In the genomic region with DNA sequence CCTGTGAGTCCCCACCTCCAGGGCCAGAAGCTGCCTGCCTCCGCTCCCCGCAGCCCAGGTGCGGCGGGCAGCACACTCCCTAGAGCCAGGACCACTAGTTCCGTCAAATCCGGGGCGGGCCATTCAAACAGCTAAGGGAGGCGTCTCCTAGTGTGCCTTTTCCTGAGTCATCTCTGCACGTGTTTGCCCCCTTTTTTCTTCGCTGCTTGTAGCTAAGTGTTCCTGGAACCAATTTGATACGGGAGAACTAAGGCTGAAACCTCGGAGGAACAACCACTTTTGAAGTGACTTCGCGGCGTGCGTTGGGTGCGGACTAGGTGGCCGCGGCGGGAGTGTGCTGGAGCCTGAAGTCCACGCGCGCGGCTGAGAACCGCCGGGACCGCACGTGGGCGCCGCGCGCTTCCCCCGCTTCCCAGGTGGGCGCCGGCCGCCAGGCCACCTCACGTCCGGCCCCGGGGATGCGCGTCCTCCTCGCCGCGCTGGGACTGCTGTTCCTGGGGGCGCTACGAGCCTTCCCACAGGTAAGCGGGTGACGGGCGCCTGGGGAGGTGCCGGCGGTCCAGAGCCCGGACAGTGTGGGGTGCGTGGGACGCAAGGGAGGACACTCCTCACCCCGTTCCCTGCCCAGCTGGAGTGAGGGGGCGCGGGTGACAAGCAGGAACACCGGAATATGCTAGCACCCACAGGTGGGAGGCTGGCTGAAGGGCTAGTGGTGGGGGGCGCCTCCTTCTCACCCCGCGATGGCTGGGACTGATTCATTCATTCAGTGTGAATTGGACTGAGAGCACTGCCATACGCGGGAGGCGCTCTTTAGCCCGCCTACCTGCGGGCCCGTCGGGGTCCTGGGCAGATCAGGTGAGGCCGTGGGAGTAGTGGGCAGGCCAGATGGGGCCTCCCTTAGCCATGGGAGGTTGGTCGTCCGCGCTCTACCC, we compare ENCODE assay signal across 8 cellular contexts. TPM values are rescaled to one million over a fixed set of nuclear protein-coding genes. Genes with fewer than 3 reads are reported as not detected.
DNase-seq lines count a peak whose midpoint lies in the region; ATAC-seq, FAIRE-seq and TF ChIP-seq lines count a peak whose summit lies in the region.

TNFRSF8 (plus strand) TSS at position 163 of the 932 bp plus-strand sequence; CDS start at position 459, 296 bp downstream.

- TF ChIP-seq CTCF in NB4 (IDR thresholded peaks at IDR 0.05; ENCODE audit: low read depth, low read length) (no peak), bronchial epithelial cell (IDR thresholded peaks at IDR 0.05; ENCODE audit: insufficient read depth, low read length, severe bottlenecking) (no peak), osteocyte (IDR thresholded peaks at IDR 0.05) (no peak), adrenal gland (IDR thresholded peaks at IDR 0.05) (no peak)

- H3K4me3 Mint-ChIP-seq in osteocyte (ENCODE audit: unreplicated experiment) = peak within 1 kb of the TSS; percentile 22

- H3K36me3 ChIP-seq in bronchial epithelial cell (ENCODE audit: control insufficient read depth, insufficient read depth, low read length) (no peaks in the 10 kb centered on the region), adrenal gland (replicated peaks in 1 of 2) (no peaks in the 10 kb centered on the region)

- FAIRE-seq in bronchial epithelial cell (lab: Jason Lieb, UNC) = no peak

- no peaks in the 10 kb centered on the region for H3K36me3 Mint-ChIP-seq in osteocyte (ENCODE audit: unreplicated experiment)

- H3K27me3 ChIP-seq in bronchial epithelial cell (ENCODE audit: control insufficient read depth, insufficient read depth, low read length) (peaks cover 23% of the 10 kb centered on the region), adrenal gland (peaks cover 28% of the 10 kb centered on the region)

- DNase-seq in NB4 (ENCODE audit: low read depth) (peak; percentile 52), bronchial epithelial cell (ENCODE audit: low read depth) (peak; percentile 13), osteocyte (ENCODE audit: extremely low spot score, unreplicated experiment) (no peak), adrenal gland (no peak)
- DNase-seq in effector CD4-positive, alpha-beta T cell = no peak

- 3 to 12% (median 3%) methylated on average over 14 to 72 of the region's 72 CpGs for WGBS in adrenal gland, 4 donors

- no peaks in the 10 kb centered on the region for H3K9me3 ChIP-seq in adrenal gland (replicated peaks in 1 of 3)

- peaks cover 51% of the 10 kb centered on the region for H3K27me3 Mint-ChIP-seq in osteocyte (ENCODE audit: unreplicated experiment)

- H3K9me3 Mint-ChIP-seq in osteocyte (ENCODE audit: unreplicated experiment) = no peaks in the 10 kb centered on the region

- H3K4me3 ChIP-seq in GM08714 (ENCODE audit: low read length) (peak within 1 kb of the TSS; percentile 63), NB4 (ENCODE audit: low read depth, low read length) (no peak within 1 kb of the TSS), bronchial epithelial cell (ENCODE audit: low read depth, low read length) (no peak within 1 kb of the TSS), adrenal gland (no peak within 1 kb of the TSS)

- TF ChIP-seq POLR2A in NB4 (IDR thresholded peaks at IDR 0.05; ENCODE audit: extremely low read depth, insufficient read length) = no peak
- TF ChIP-seq POLR2A in adrenal gland (IDR thresholded peaks at IDR 0.05) = no peak

- no peak within 1 kb of the TSS for H3K27ac ChIP-seq in adrenal gland

- ATAC-seq in HG02571 (IDR thresholded peaks at IDR 0.05; ENCODE audit: unreplicated experiment) (no peak), GM21717 (IDR thresholded peaks at IDR 0.05; ENCODE audit: unreplicated experiment) (no peak)

- H3K27ac Mint-ChIP-seq in osteocyte (ENCODE audit: unreplicated experiment) = no peak within 1 kb of the TSS

- peaks cover 17% of the 10 kb centered on the region for H3K4me1 Mint-ChIP-seq in osteocyte (ENCODE audit: unreplicated experiment)

- intact Hi-C loops in adrenal gland (cut with DNase I) = no loop called here

- H3K4me1 ChIP-seq in adrenal gland (replicated peaks in 1 of 2) = peaks cover 0 to 7% of the 10 kb centered on the region in 2 donors

RNA-seq across cellular contexts. Expression of gene TNFRSF8, which starts in this region (rescaled TPM):
- total RNA-seq in bronchial epithelial cell (not detected in 2 replicates), osteocyte (not detected in 2 replicates), adrenal gland (under 1 TPM; 0.28 to 0.61 (median 0.44) TPM)
- under 1 TPM in 2 of 3 donors, not detected in 1; 0.40 to 0.54 TPM for polyA plus RNA-seq in adrenal gland

Comparison
In these comparisons a context has a peak if more than half of its experiments do, and no peak if none do; other contexts are left out.
1. Peak in DNase-seq in bronchial epithelial cell; RNA of the gene not detected or under 1 TPM.